ENCODE assay signal across 19 cellular contexts in the genomic region with DNA sequence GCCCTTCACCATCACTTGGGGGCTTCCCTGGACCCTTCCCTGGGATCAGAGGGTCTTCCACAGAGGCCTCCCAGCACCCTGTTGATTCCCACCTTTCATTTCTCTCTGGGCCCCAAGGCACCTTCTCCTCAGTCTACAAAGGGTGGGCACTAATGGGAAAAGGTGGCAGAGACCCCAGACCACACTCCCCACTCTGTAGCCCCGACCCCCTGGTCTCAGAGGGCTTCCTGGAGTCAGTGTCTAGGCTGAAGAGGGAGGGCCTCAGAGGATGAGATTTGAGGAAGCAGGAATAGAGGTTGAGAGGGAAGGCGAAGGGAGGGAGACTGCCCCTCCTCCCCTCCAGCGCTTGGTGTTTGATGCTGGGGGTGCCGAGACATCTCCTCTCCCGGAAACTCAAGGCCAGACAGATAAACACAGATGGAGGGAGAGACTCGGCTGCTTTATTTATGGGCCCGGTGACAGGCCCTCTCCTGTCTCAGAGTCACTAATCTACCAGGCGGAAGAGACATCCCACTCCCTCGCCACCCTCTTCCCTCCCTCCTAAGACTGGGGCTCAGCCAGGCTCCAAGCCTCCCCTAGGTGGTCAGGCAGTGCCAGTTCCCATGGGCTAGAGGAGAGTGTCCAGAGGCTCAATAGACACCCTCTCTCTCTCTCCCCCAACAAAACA. TPM values are rescaled to one million over a fixed set of nuclear protein-coding genes. Genes with fewer than 3 reads are reported as not detected.
DNase-seq lines count a peak whose midpoint lies in the region; ATAC-seq, FAIRE-seq and TF ChIP-seq lines count a peak whose summit lies in the region.
"Had no signal": no experiment of that assay in that cellular context is flagged by ENCODE, and none has a peak within 500 bp of the region (broad histone marks: within the 10 kb centered on the region; RNA-seq: fewer than 3 reads in every experiment).

No MANE protein-coding gene starts in this region.

- ATAC-seq in K562 (peak; percentile 94), T-helper 17 cell (no peak), GM21528 (IDR thresholded peaks at IDR 0.05; ENCODE audit: low FRiP score, unreplicated experiment) (no peak)
- ATAC-seq: CD8-positive, alpha-beta T cell; Panc1 had no signal

- BruUV-seq in K562 (replicated peaks; lab: Mats Ljungman, UMichigan) = no TSS peak

- H4K91ac ChIP-seq in trophoblast cell (ENCODE audit: low read depth, low read length) = peak overlapping the region; percentile 46

- H3K9ac ChIP-seq in K562 (ENCODE audit: insufficient read depth in 1 of 2, low read depth in 2 of 2, low read length in 2 of 2) (peak overlapping the region in 1 of 2 experiments; percentile 41; a peak in 2 of 4 replicates), trophoblast cell (ENCODE audit: low read length) (no peak overlapping the region)

- WGBS in K562 (ENCODE audit: insufficient coverage, low coverage, missing lambda C conversion rate) = 0% methylated on average over 6 of the region's 9 CpGs
- no CpG with 5 or more reads among the region's 9 CpGs for WGBS in trophoblast cell (ENCODE audit: extremely low coverage, insufficient coverage, insufficient read length)

- peak; percentile 20 to 39; a peak in 3 of 4 replicates for TF ChIP-seq RAD21 in K562 (CRISPR knock-in tag; conservative IDR thresholded peaks at IDR 0.05 in 1 of 2, IDR thresholded peaks at IDR 0.05 in 1 of 2)

- no peaks in the 10 kb centered on the region; the same call in 1 of the 2 replicates for H3K4me1 ChIP-seq in HEK293 (ENCODE audit: control insufficient read depth, insufficient read depth, low read length)
- H3K4me1 ChIP-seq in K562 (replicated peaks in 1 of 2; ENCODE audit: control insufficient read depth in 2 of 2, insufficient read depth in 2 of 2, low read length in 2 of 2) = peaks cover 46 to 54% of the 10 kb centered on the region in 2 experiments
- H3K4me1 ChIP-seq in trophoblast cell (ENCODE audit: control insufficient read depth in 1 of 2, insufficient read depth in 2 of 2, low read length in 2 of 2) = peaks cover 25 to 31% of the 10 kb centered on the region in 2 experiments

- H3K27me3 ChIP-seq in K562 (ENCODE audit: control insufficient read depth in 2 of 2, insufficient read depth in 2 of 2, low read length in 2 of 2) = no peaks in the 10 kb centered on the region
- H3K27me3 ChIP-seq in trophoblast cell (ENCODE audit: insufficient read depth, low read length) = no peaks in the 10 kb centered on the region

- H3K23ac ChIP-seq in trophoblast cell (ENCODE audit: low read length) = no peak overlapping the region

- no peak overlapping the region for H3K4me3 Mint-ChIP-seq in T-helper 17 cell
- H3K4me3 Mint-ChIP-seq: B cell; CD8-positive, alpha-beta T cell had no signal

- H3K36me3 ChIP-seq in HEK293 (ENCODE audit: control insufficient read depth in 2 of 2, insufficient read depth in 1 of 2, low read length in 2 of 2) (no peaks in the 10 kb centered on the region), K562 (ENCODE audit: control insufficient read depth, insufficient read depth, low read length) (no peaks in the 10 kb centered on the region), trophoblast cell (ENCODE audit: control insufficient read depth in 1 of 2, insufficient read depth in 2 of 2, low read length in 2 of 2) (no peaks in the 10 kb centered on the region)

- H3K79me2 ChIP-seq in K562 (ENCODE audit: control insufficient read depth, insufficient read depth, low read length) (no peaks in the 10 kb centered on the region), trophoblast cell (ENCODE audit: control insufficient read depth, insufficient read depth, low read length, poor library complexity) (peaks cover 1% of the 10 kb centered on the region)

- peak overlapping the region; percentile 24 for H2BK5ac ChIP-seq in trophoblast cell (ENCODE audit: low read depth, low read length, poor library complexity)

- H4K8ac ChIP-seq in trophoblast cell (ENCODE audit: low read depth, low read length) = no peak overlapping the region

- peak overlapping the region; percentile 68 for H2BK120ac ChIP-seq in trophoblast cell (ENCODE audit: insufficient read depth, low read length, poor library complexity)

- H3K36me3 Mint-ChIP-seq in T-helper 17 cell (ENCODE audit: low read depth) = peaks cover 3% of the 10 kb centered on the region
- H3K36me3 Mint-ChIP-seq: CD8-positive, alpha-beta T cell had no signal

- no peak overlapping the region for H3K27ac ChIP-seq in HEK293 (ENCODE audit: extremely low read depth, low read depth, low read length)
- H3K27ac ChIP-seq in K562 (ENCODE audit: extremely low read depth, low read depth, low read length) = peak overlapping the region; percentile 42; the same call in 2 of the 3 replicates
- no peak overlapping the region for H3K27ac ChIP-seq in trophoblast cell (ENCODE audit: low read depth, low read length)

- H3K27me3 Mint-ChIP-seq in T-helper 17 cell = peaks cover 63% of the 10 kb centered on the region

- no peak overlapping the region for H3K18ac ChIP-seq in trophoblast cell (ENCODE audit: low read length)

- no peaks in the 10 kb centered on the region for H3K9me1 ChIP-seq in K562 (ENCODE audit: control insufficient read depth, insufficient read depth, low read length)

- peak overlapping the region; percentile 47 for H3K14ac ChIP-seq in trophoblast cell (ENCODE audit: low read length)

- FAIRE-seq in K562 (lab: Jason Lieb, UNC) (peak; percentile 99), D721Med (lab: Jason Lieb, UNC) (no peak)
- FAIRE-seq: H54 had no signal

- TF ChIP-seq POLR2A in K562 (conservative IDR thresholded peaks at IDR 0.05) = no peak

- TF ChIP-seq EP300 in K562 (IDR thresholded peaks at IDR 0.05; ENCODE audit: low read length) = peak; percentile 91

- intact Hi-C loops in K562 (cut with micrococcal nuclease) = no loop called here

- DNase-seq in K562 (ENCODE audit: extremely low read depth in 1 of 4, low spot score in 3 of 4) (peak; percentile 28 to 92 (median 64)), trophoblast cell (no peak), T-helper 17 cell (no peak), D721Med (ENCODE audit: insufficient read length, low spot score) (no peak)
- DNase-seq: CD8-positive, alpha-beta T cell; DMS 273 treated with DMSO at 0.1 percent for 48 hours; NCI-H1048; NCI-H146; NCI-H2227 treated with DMSO at 0.1 percent for 48 hours; NCI-H524 treated with DMSO at 0.1 percent for 48 hours; NK-92 treated with Interleukin-12 subunit alpha and Interleukin-12 subunit beta, amount 100 ng/mL, for 24 hours; Right ventricle myocardium superior had no signal

- H3K4ac ChIP-seq in trophoblast cell (ENCODE audit: low read depth, low read length) = peak overlapping the region; percentile 11

- no peaks in the 10 kb centered on the region for H4K20me1 ChIP-seq in K562 (replicated peaks; ENCODE audit: control insufficient read depth, insufficient read depth, low read length)

- H3K79me1 ChIP-seq in trophoblast cell (ENCODE audit: low read length) = peaks cover 25% of the 10 kb centered on the region

- peak overlapping the region; percentile 60 for H3K4me2 ChIP-seq in K562 (ENCODE audit: insufficient read depth, low read length)
- no peak overlapping the region for H3K4me2 ChIP-seq in trophoblast cell (ENCODE audit: low read length)

- H3K4me3 ChIP-seq in HEK293 (ENCODE audit: low read depth, low read length) (no peak overlapping the region), K562 (no peak overlapping the region), trophoblast cell (ENCODE audit: low read depth, low read length) (no peak overlapping the region)

- H4K12ac ChIP-seq in trophoblast cell (ENCODE audit: low read depth, low read length) = no peak overlapping the region

- no peak for TF ChIP-seq CTCF in HEK293 (tag by site-specific recombination; IDR thresholded peaks at IDR 0.05)
- no peak for TF ChIP-seq CTCF in K562 (IDR thresholded peaks at IDR 0.05 in 2 of 3, conservative IDR thresholded peaks at IDR 0.05 in 1 of 3; ENCODE audit: insufficient read depth in 2 of 3, low read depth in 1 of 3, low read length in 3 of 3)
- no peak for TF ChIP-seq CTCF in D721Med (IDR thresholded peaks at IDR 0.05; ENCODE audit: insufficient read depth, missing control alignments)

- CTCF ChIA-PET in HEK293 (lab: Yijun Ruan, JAX) = interaction anchor here (5.1 to 18.5 kb wide), 2 partner anchors 13 to 34 kb away, joined by 35 to 837 read pairs; a partner anchor contains a TSS
- CTCF ChIA-PET in K562 (lab: Yijun Ruan, JAX; ENCODE audit: low intra/inter-chr PET ratio) = interaction anchor here (1.2 kb wide), 1 partner anchor 11 kb away, joined by 3 read pairs; no protein-coding TSS in a partner anchor

- no peak overlapping the region for H3K27ac Mint-ChIP-seq in T-helper 17 cell
- H3K27ac Mint-ChIP-seq: B cell; CD8-positive, alpha-beta T cell had no signal

- peaks cover 7% of the 10 kb centered on the region for H3K4me1 Mint-ChIP-seq in T-helper 17 cell

- in situ Hi-C loops in K562 (cut with MboI) = no loop called here

- peak overlapping the region; percentile 58 for H2AK5ac ChIP-seq in trophoblast cell (ENCODE audit: low read length)

- POLR2A ChIA-PET in HEK293 (lab: Yijun Ruan, JAX) (no interaction called here), K562 (lab: Yijun Ruan, JAX) (no interaction called here)

- H2AFZ ChIP-seq in K562 (ENCODE audit: low read depth, low read length) (peak overlapping the region; percentile 48), trophoblast cell (ENCODE audit: insufficient read depth, low read length, poor library complexity) (no peak overlapping the region)

- H3K9me3 ChIP-seq in HEK293 (ENCODE audit: control insufficient read depth, insufficient read depth, low read depth, low read length) (no peaks in the 10 kb centered on the region), K562 (replicated peaks; ENCODE audit: control insufficient read depth, insufficient read depth, low read depth, low read length) (no peaks in the 10 kb centered on the region), trophoblast cell (ENCODE audit: insufficient read depth, low read depth, low read length) (peaks cover 3% of the 10 kb centered on the region), T-helper 17 cell (ENCODE audit: control insufficient read depth, low read length, poor library complexity, severe bottlenecking) (no peaks in the 10 kb centered on the region)

- H2BK12ac ChIP-seq in trophoblast cell (ENCODE audit: low read length) = peak overlapping the region; percentile 78

RNA-seq across cellular contexts. Expression of a gene that starts 18.5 kb away (rescaled TPM):
- polyA plus RNA-seq in PFSK-1 (2012; ENCODE audit: insufficient read length, low read depth) = 29.4 TPM
- 7.1 and 12.2 TPM in 2 replicates for total RNA-seq in K562 (2011; cell fraction: chromatin; rRNA removed; ENCODE audit: low replicate concordance)
- total RNA-seq in K562 (2011; cell fraction: nucleolus; rRNA removed) = 3.4 and 3.7 TPM in 2 replicates
- total RNA-seq in K562 (2011; cell fraction: nucleoplasm; rRNA removed) = 4.2 and 9.5 TPM in 2 replicates
- total RNA-seq in K562 (2014; rRNA removed) = 2.1 and 2.8 TPM in 2 replicates
- 1.5 and 2.3 TPM in 2 replicates for total RNA-seq in K562 (2014; rRNA removed; fragmentation: Illumina TruSeq; extraction: Trizol)
- total RNA-seq in K562 (2015; rRNA removed; fragmentation: Illumina TruSeq; extraction: Trizol) = 1.4 and 1.5 TPM in 2 replicates
- 15.9 and 17.4 TPM in 2 replicates for total RNA-seq in K562 (2021)
- 2.3 and 5.0 TPM in 2 replicates for polyA plus RNA-seq in K562 (2011; rRNA removed)
- 2.4 and 4.0 TPM in 2 replicates for polyA plus RNA-seq in K562 (2011; cell fraction: cytosol; rRNA removed)
- polyA plus RNA-seq in K562 (2011; cell fraction: nucleus; rRNA removed) = 7.3 and 11.1 TPM in 2 replicates
- 21.1 and 27.4 TPM in 2 replicates for polyA plus RNA-seq in K562 (2012)
- 19.1 and 22.3 TPM in 2 replicates for polyA plus RNA-seq in K562 (2014; fragmentation: Illumina TruSeq; extraction: Trizol)
- under 1 TPM; 0.77 to 0.88 TPM for polyA plus RNA-seq in K562 (2014; fragmentation: Nextera tagmentation; extraction: Ambion mirVana)
- 6.1 and 6.5 TPM in 2 replicates for polyA plus RNA-seq in K562 (2014; rRNA removed)
- polyA minus RNA-seq in K562 (2011; rRNA and poly(A)+ RNA removed) = 1.8 and 2.7 TPM in 2 replicates
- 5.8 and 6.6 TPM in 2 replicates for polyA minus RNA-seq in K562 (2011; cell fraction: cytosol; rRNA and poly(A)+ RNA removed)
- polyA minus RNA-seq in K562 (2011; cell fraction: nucleus; rRNA and poly(A)+ RNA removed) = 1.2 and 1.3 TPM in 2 replicates
- 30.0 and 30.4 TPM in 2 replicates for polyA plus RNA-seq in trophoblast cell (2013)
- total RNA-seq in T-helper 17 cell = 10 to 100 TPM; 28.2 to 33.2 TPM

RNA-seq across cellular contexts. Expression of a gene that starts 26.5 kb away (rescaled TPM):
- polyA plus RNA-seq in PFSK-1 (2012; ENCODE audit: insufficient read length, low read depth) = 0.28 TPM
- 4.1 and 13.9 TPM in 2 replicates for total RNA-seq in K562 (2011; cell fraction: chromatin; rRNA removed; ENCODE audit: low replicate concordance)
- total RNA-seq in K562 (2011; cell fraction: nucleolus; rRNA removed) = 7.8 and 13.2 TPM in 2 replicates
- total RNA-seq in K562 (2011; cell fraction: nucleoplasm; rRNA removed) = 7.0 and 11.1 TPM in 2 replicates
- total RNA-seq in K562 (2014; rRNA removed) = 2.2 TPM in 2 replicates
- 1.6 and 2.0 TPM in 2 replicates for total RNA-seq in K562 (2014; rRNA removed; fragmentation: Illumina TruSeq; extraction: Trizol)
- 1.1 TPM in 2 replicates for total RNA-seq in K562 (2015; rRNA removed; fragmentation: Illumina TruSeq; extraction: Trizol)
- total RNA-seq in K562 (2021) = 6.9 and 7.9 TPM in 2 replicates
- polyA plus RNA-seq in K562 (2011; rRNA removed) = 5.2 and 5.5 TPM in 2 replicates
- 4.0 and 12.5 TPM in 2 replicates for polyA plus RNA-seq in K562 (2011; cell fraction: cytosol; rRNA removed)
- polyA plus RNA-seq in K562 (2011; cell fraction: nucleus; rRNA removed) = 9.0 and 21.6 TPM in 2 replicates
- 9.4 and 10.4 TPM in 2 replicates for polyA plus RNA-seq in K562 (2012)
- polyA plus RNA-seq in K562 (2014; fragmentation: Illumina TruSeq; extraction: Trizol) = 2.9 and 4.1 TPM in 2 replicates
- under 1 TPM; 0.11 TPM for polyA plus RNA-seq in K562 (2014; fragmentation: Nextera tagmentation; extraction: Ambion mirVana)
- 4.6 and 4.7 TPM in 2 replicates for polyA plus RNA-seq in K562 (2014; rRNA removed)
- 3.1 and 4.7 TPM in 2 replicates for polyA minus RNA-seq in K562 (2011; rRNA and poly(A)+ RNA removed)
- 4.2 and 7.2 TPM in 2 replicates for polyA minus RNA-seq in K562 (2011; cell fraction: cytosol; rRNA and poly(A)+ RNA removed)
- 7.6 and 8.6 TPM in 2 replicates for polyA minus RNA-seq in K562 (2011; cell fraction: nucleus; rRNA and poly(A)+ RNA removed)
- polyA plus RNA-seq in trophoblast cell (2013) = 209 and 234 TPM in 2 replicates
- total RNA-seq in T-helper 17 cell = under 1 TPM; 0.20 to 0.21 TPM
- total RNA-seq: B cell had no signal

RNA-seq across cellular contexts. Expression of a gene that starts 36.4 kb away (rescaled TPM):
- 30.5 TPM for polyA plus RNA-seq in PFSK-1 (2012; ENCODE audit: insufficient read length, low read depth)
- total RNA-seq in K562 (2011; cell fraction: chromatin; rRNA removed; ENCODE audit: low replicate concordance) = 69.2 and 220 TPM in 2 replicates
- 148 and 158 TPM in 2 replicates for total RNA-seq in K562 (2011; cell fraction: nucleolus; rRNA removed)
- 96.5 and 102 TPM in 2 replicates for total RNA-seq in K562 (2011; cell fraction: nucleoplasm; rRNA removed)
- total RNA-seq in K562 (2014; rRNA removed) (23.2 and 29.9 TPM in 2 replicates), K562 (2014; rRNA removed; fragmentation: Illumina TruSeq; extraction: Trizol) (5.7 and 8.5 TPM in 2 replicates), K562 (2015; rRNA removed; fragmentation: Illumina TruSeq; extraction: Trizol) (11.8 and 13.7 TPM in 2 replicates), K562 (2021) (24.0 and 28.8 TPM in 2 replicates), T-helper 17 cell (10 to 100 TPM; 21.4 to 27.1 TPM)
- polyA plus RNA-seq in K562 (2011; rRNA removed) (19.3 and 32.0 TPM in 2 replicates), K562 (2014; fragmentation: Illumina TruSeq; extraction: Trizol) (13.6 and 20.9 TPM in 2 replicates), K562 (2014; fragmentation: Nextera tagmentation; extraction: Ambion mirVana) (1 to 10 TPM in 1 of 2 experiments, under 1 TPM in 1; 0.25 to 1.2 TPM), K562 (2014; rRNA removed) (31.9 and 32.9 TPM in 2 replicates)
- polyA plus RNA-seq in K562 (2011; cell fraction: cytosol; rRNA removed) = 25.1 and 31.5 TPM in 2 replicates
- 364 and 377 TPM in 2 replicates for polyA plus RNA-seq in K562 (2011; cell fraction: nucleus; rRNA removed)
- polyA plus RNA-seq in K562 (2012) = 26.3 and 41.4 TPM in 2 replicates
- polyA minus RNA-seq in K562 (2011; rRNA and poly(A)+ RNA removed) = 10.1 and 10.3 TPM in 2 replicates
- 6.3 and 8.0 TPM in 2 replicates for polyA minus RNA-seq in K562 (2011; cell fraction: cytosol; rRNA and poly(A)+ RNA removed)
- polyA minus RNA-seq in K562 (2011; cell fraction: nucleus; rRNA and poly(A)+ RNA removed) = 64.5 and 81.4 TPM in 2 replicates
- 19.9 and 20.8 TPM in 2 replicates for polyA plus RNA-seq in trophoblast cell (2013)

RNA-seq across cellular contexts. Expression of a gene that starts 46.0 kb away (rescaled TPM):
- polyA plus RNA-seq in PFSK-1 (2012; ENCODE audit: insufficient read length, low read depth) = 0.19 TPM
- total RNA-seq in K562 (2011; cell fraction: chromatin; rRNA removed; ENCODE audit: low replicate concordance) = 1.0 and 1.1 TPM in 2 replicates
- total RNA-seq in K562 (2011; cell fraction: nucleolus; rRNA removed) = 0.50 and 0.66 TPM in 2 replicates
- total RNA-seq in K562 (2011; cell fraction: nucleoplasm; rRNA removed) = 1.1 TPM in 2 replicates
- total RNA-seq in K562 (2014; rRNA removed) = 0.37 TPM in 1 of 2 replicates, not detected in the other
- total RNA-seq in K562 (2014; rRNA removed; fragmentation: Illumina TruSeq; extraction: Trizol) = 0.22 and 0.40 TPM in 2 replicates
- total RNA-seq in K562 (2015; rRNA removed; fragmentation: Illumina TruSeq; extraction: Trizol) = 0.47 and 0.64 TPM in 2 replicates
- total RNA-seq in K562 (2021) = 0.73 and 1.0 TPM in 2 replicates
- polyA plus RNA-seq in K562 (2011; rRNA removed) = 0.59 and 0.72 TPM in 2 replicates
- polyA plus RNA-seq in K562 (2011; cell fraction: cytosol; rRNA removed) = 0.88 and 0.94 TPM in 2 replicates
- 1.5 and 2.2 TPM in 2 replicates for polyA plus RNA-seq in K562 (2011; cell fraction: nucleus; rRNA removed)
- polyA plus RNA-seq in K562 (2012) = 1.5 and 2.6 TPM in 2 replicates
- polyA plus RNA-seq in K562 (2014; fragmentation: Illumina TruSeq; extraction: Trizol) = 1.4 and 1.9 TPM in 2 replicates
- polyA plus RNA-seq in K562 (2014; fragmentation: Nextera tagmentation; extraction: Ambion mirVana) = under 1 TPM; 0.39 TPM
- polyA plus RNA-seq in K562 (2014; rRNA removed) = 0.53 and 1.4 TPM in 2 replicates
- 0.30 and 0.42 TPM in 2 replicates for polyA minus RNA-seq in K562 (2011; rRNA and poly(A)+ RNA removed)
- polyA minus RNA-seq in K562 (2011; cell fraction: cytosol; rRNA and poly(A)+ RNA removed) = not detected in 2 replicates
- polyA minus RNA-seq in K562 (2011; cell fraction: nucleus; rRNA and poly(A)+ RNA removed) = 0.27 and 0.44 TPM in 2 replicates
- 0.29 and 0.42 TPM in 2 replicates for polyA plus RNA-seq in trophoblast cell (2013)
- under 1 TPM; 0.90 to 0.99 TPM for total RNA-seq in T-helper 17 cell
- total RNA-seq: Daoy had no signal

RNA-seq across cellular contexts. Expression of a gene that starts 46.2 kb away (rescaled TPM):
- polyA plus RNA-seq in PFSK-1 (2012; ENCODE audit: insufficient read length, low read depth) = 83.2 TPM
- 25.1 and 49.5 TPM in 2 replicates for total RNA-seq in K562 (2011; cell fraction: chromatin; rRNA removed; ENCODE audit: low replicate concordance)
- 40.0 and 45.0 TPM in 2 replicates for total RNA-seq in K562 (2011; cell fraction: nucleolus; rRNA removed)
- total RNA-seq in K562 (2011; cell fraction: nucleoplasm; rRNA removed) = 37.7 and 40.2 TPM in 2 replicates
- total RNA-seq in K562 (2014; rRNA removed) (68.6 and 83.9 TPM in 2 replicates), K562 (2014; rRNA removed; fragmentation: Illumina TruSeq; extraction: Trizol) (46.9 and 50.2 TPM in 2 replicates), K562 (2015; rRNA removed; fragmentation: Illumina TruSeq; extraction: Trizol) (52.3 and 53.1 TPM in 2 replicates), K562 (2021) (71.2 and 82.9 TPM in 2 replicates), T-helper 17 cell (10 to 100 TPM; 82.3 to 90.2 TPM)
- polyA plus RNA-seq in K562 (2011; rRNA removed) (67.3 and 101 TPM in 2 replicates), K562 (2014; fragmentation: Illumina TruSeq; extraction: Trizol) (105 and 108 TPM in 2 replicates), K562 (2014; fragmentation: Nextera tagmentation; extraction: Ambion mirVana) (10 to 100 TPM; 27.8 to 47.8 TPM), K562 (2014; rRNA removed) (67.4 and 83.9 TPM in 2 replicates)
- 154 and 231 TPM in 2 replicates for polyA plus RNA-seq in K562 (2011; cell fraction: cytosol; rRNA removed)
- polyA plus RNA-seq in K562 (2011; cell fraction: nucleus; rRNA removed) = 49.9 and 54.1 TPM in 2 replicates
- 60.8 and 104 TPM in 2 replicates for polyA plus RNA-seq in K562 (2012)
- polyA minus RNA-seq in K562 (2011; rRNA and poly(A)+ RNA removed) = 82.5 and 100 TPM in 2 replicates
- 43.6 and 55.3 TPM in 2 replicates for polyA minus RNA-seq in K562 (2011; cell fraction: cytosol; rRNA and poly(A)+ RNA removed)
- 28.5 and 32.1 TPM in 2 replicates for polyA minus RNA-seq in K562 (2011; cell fraction: nucleus; rRNA and poly(A)+ RNA removed)
- polyA plus RNA-seq in trophoblast cell (2013) = 43.6 and 46.2 TPM in 2 replicates

Comparison
In these comparisons a context has a peak if more than half of its experiments do, and no peak if none do; other contexts are left out.
1. DNase-seq: peak in K562 (4 of 4); none in trophoblast cell (0 of 2), T-helper 17 cell (0 of 3) and D721Med (single experiment).